Comparison of ENCODE assay signal across 17 cellular contexts in genomic region chr5:63563008-63563917, GRCh38.
"Had no signal": no experiment of that assay in that cellular context is flagged by ENCODE, and none has a peak within 500 bp of the region (broad histone marks: within the 10 kb centered on the region; RNA-seq: fewer than 3 reads in every experiment).

No MANE protein-coding gene starts in this region.

- H3K27me3 ChIP-seq: dorsolateral prefrontal cortex, esophagus muscularis mucosa, right atrium auricular region, tibial nerve had no signal

- H3K27ac Mint-ChIP-seq: activated B cell treated with CpG ODN at 0.5 μM for 24 hours; activated naive CD8-positive, alpha-beta T cell treated with anti-CD3 and anti-CD28 coated beads for 36 hours; activated T-cell treated with anti-CD3 and anti-CD28 coated beads, Interleukin-2, amount 50 U/mL, for 24 hours; immature natural killer cell; T-helper 17 cell had no signal

- ATAC-seq: left lobe of liver; mucosa of descending colon; naive thymus-derived CD8-positive, alpha-beta T cell; T-helper 17 cell had no signal

- H3K27ac ChIP-seq: dorsolateral prefrontal cortex, esophagus muscularis mucosa, right atrium auricular region, skin epidermis, tibial nerve had no signal

- DNase-seq: activated B cell treated with CpG ODN at 0.5 μM for 24 hours; activated CD4-positive, alpha-beta T cell treated with anti-CD3 and anti-CD28 coated beads, Interleukin-2, amount 50 U/mL, for 1 hour; activated gamma-delta T cell; activated naive CD8-positive, alpha-beta T cell treated with anti-CD3 and anti-CD28 coated beads for 36 hours; activated T-cell treated with anti-CD3 and anti-CD28 coated beads, Interleukin-2, amount 50 U/mL, for 24 hours; anterior cingulate cortex; glutamatergic neuron; immature natural killer cell; mucosa of descending colon; naive thymus-derived CD8-positive, alpha-beta T cell; T-helper 17 cell had no signal

- H3K4me3 ChIP-seq: dorsolateral prefrontal cortex, esophagus muscularis mucosa, mucosa of descending colon, right atrium auricular region, skin epidermis, tibial nerve had no signal

- H3K4me1 Mint-ChIP-seq: activated B cell treated with CpG ODN at 0.5 μM for 24 hours; activated naive CD8-positive, alpha-beta T cell treated with anti-CD3 and anti-CD28 coated beads for 36 hours; immature natural killer cell; naive thymus-derived CD8-positive, alpha-beta T cell; T-helper 17 cell had no signal

- H3K4me3 Mint-ChIP-seq: activated B cell treated with CpG ODN at 0.5 μM for 24 hours; activated naive CD8-positive, alpha-beta T cell treated with anti-CD3 and anti-CD28 coated beads for 36 hours; activated T-cell treated with anti-CD3 and anti-CD28 coated beads, Interleukin-2, amount 50 U/mL, for 24 hours; immature natural killer cell; T-helper 17 cell had no signal

- H3K36me3 ChIP-seq: esophagus muscularis mucosa, right atrium auricular region, tibial nerve had no signal

- H3K4me1 ChIP-seq: esophagus muscularis mucosa, right atrium auricular region, tibial nerve had no signal

- H3K36me3 Mint-ChIP-seq: activated naive CD8-positive, alpha-beta T cell treated with anti-CD3 and anti-CD28 coated beads for 36 hours; immature natural killer cell had no signal

- H3K27me3 Mint-ChIP-seq: activated B cell treated with CpG ODN at 0.5 μM for 24 hours; activated naive CD8-positive, alpha-beta T cell treated with anti-CD3 and anti-CD28 coated beads for 36 hours; activated T-cell treated with anti-CD3 and anti-CD28 coated beads, Interleukin-2, amount 50 U/mL, for 24 hours; naive thymus-derived CD8-positive, alpha-beta T cell; T-helper 17 cell had no signal
